8 cellular contexts compared by ENCODE assay signal in the genomic region with DNA sequence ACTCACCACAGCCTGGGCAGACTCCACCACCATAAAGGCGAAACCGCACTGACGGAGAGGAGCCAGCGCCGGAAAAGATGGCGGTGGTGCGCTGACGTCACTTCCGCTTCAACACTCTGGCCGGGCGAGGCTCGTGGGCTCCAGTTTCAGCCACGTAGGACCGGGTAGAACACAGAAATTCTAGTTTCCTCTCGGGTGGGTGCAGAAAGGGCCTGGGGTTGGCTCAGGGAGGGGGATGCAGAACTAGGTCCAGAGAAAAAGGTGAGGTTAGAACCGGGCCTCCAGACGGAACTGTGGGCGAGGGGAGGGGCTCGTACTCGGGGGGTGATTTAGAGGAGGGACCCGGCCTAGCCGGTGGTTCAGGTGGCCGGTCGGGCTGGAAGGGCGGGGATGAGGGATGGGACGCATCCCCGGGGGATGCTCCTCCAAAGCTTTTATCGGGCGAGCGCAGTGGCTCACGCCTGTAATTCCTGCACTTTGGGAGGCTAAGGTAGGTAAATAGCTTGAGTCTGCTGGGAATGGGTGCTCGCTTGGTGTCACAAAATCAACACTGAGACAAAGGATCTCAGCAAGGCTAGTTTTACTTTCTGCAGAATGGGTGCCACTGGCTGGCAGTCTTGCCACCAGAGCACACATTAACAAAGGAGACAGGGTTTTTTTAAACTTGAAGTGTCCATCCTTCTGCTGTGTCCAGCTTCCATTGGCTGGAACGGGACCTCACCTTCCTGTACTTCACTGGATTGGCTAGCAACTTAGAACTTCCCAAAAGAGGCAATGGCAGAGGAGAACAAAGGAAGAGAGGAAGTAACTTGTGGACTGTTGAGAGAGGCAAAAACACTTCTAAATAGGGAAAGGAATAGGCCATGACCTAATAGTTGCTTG. TPM values are rescaled to one million over a fixed set of nuclear protein-coding genes. Genes with fewer than 3 reads are reported as not detected.
DNase-seq lines count a peak whose midpoint lies in the region; ATAC-seq and TF ChIP-seq lines count a peak whose summit lies in the region.

ZNF561 (minus strand) TSS at position 77 of the 882 bp plus-strand sequence. CDS start 1,776 bp downstream, outside the sequence.

- peak within 1 kb of the TSS; percentile 100 for H3K27ac Mint-ChIP-seq in progenitor cell of endocrine pancreas

- no peaks in the 10 kb centered on the region for H3K27me3 Mint-ChIP-seq in progenitor cell of endocrine pancreas

- H3K4me1 ChIP-seq in left ventricle myocardium inferior (peaks cover 36% of the 10 kb centered on the region), upper lobe of right lung (peaks cover 16% of the 10 kb centered on the region)

- DNase-seq in GM06990 (ENCODE audit: extremely low read depth, insufficient read length): peak; percentile 89
- peak; percentile 80 for DNase-seq in NCI-H146 (lab: John Stamatoyannopoulos, UW)
- DNase-seq in amniotic epithelial cell (ENCODE audit: low read depth): peak; percentile 83
- DNase-seq in left ventricle myocardium inferior: peak; percentile 86
- peak; percentile 65 for DNase-seq in progenitor cell of endocrine pancreas (ENCODE audit: low spot score, unreplicated experiment)
- peak; percentile 92 for DNase-seq in upper lobe of right lung

- TF ChIP-seq CTCF in GM06990 (IDR thresholded peaks at IDR 0.05; ENCODE audit: insufficient read depth, low read length, poor library complexity, severe bottlenecking): no peak
- no peak for TF ChIP-seq CTCF in left ventricle myocardium inferior (IDR thresholded peaks at IDR 0.05; ENCODE audit: borderline replicate concordance)
- no peak for TF ChIP-seq CTCF in progenitor cell of endocrine pancreas (IDR thresholded peaks at IDR 0.05; ENCODE audit: unreplicated experiment)
- no peak for TF ChIP-seq CTCF in upper lobe of right lung (IDR thresholded peaks at IDR 0.05)

- peaks cover 4% of the 10 kb centered on the region for H3K36me3 ChIP-seq in GM06990 (ENCODE audit: control insufficient read depth, insufficient read depth, low read length)
- H3K36me3 ChIP-seq in left ventricle myocardium inferior: peaks cover 32% of the 10 kb centered on the region
- peaks cover 31% of the 10 kb centered on the region for H3K36me3 ChIP-seq in upper lobe of right lung

- no peaks in the 10 kb centered on the region for H3K27me3 ChIP-seq in GM06990 (replicated peaks; ENCODE audit: control insufficient read depth, insufficient read depth, low read length)
- H3K27me3 ChIP-seq in left ventricle myocardium inferior (ENCODE audit: low read depth): no peaks in the 10 kb centered on the region
- no peaks in the 10 kb centered on the region for H3K27me3 ChIP-seq in upper lobe of right lung

- H3K27ac ChIP-seq in left ventricle myocardium inferior (replicated peaks): peak within 1 kb of the TSS; percentile 95
- peak within 1 kb of the TSS; percentile 93 for H3K27ac ChIP-seq in upper lobe of right lung

- H3K4me3 ChIP-seq in GM06990 (replicated peaks; ENCODE audit: low read depth, low read length) (peak within 1 kb of the TSS; percentile 100), left ventricle myocardium inferior (peak within 1 kb of the TSS; percentile 87), upper lobe of right lung (peak within 1 kb of the TSS; percentile 96)

- peak; percentile 83 for ATAC-seq in HG02678 (IDR thresholded peaks at IDR 0.05; ENCODE audit: unreplicated experiment)
- peak; percentile 95 for ATAC-seq in upper lobe of right lung

- peaks cover 8% of the 10 kb centered on the region for H3K9me3 Mint-ChIP-seq in progenitor cell of endocrine pancreas (ENCODE audit: low read depth)

- no peaks in the 10 kb centered on the region for H3K9me3 ChIP-seq in left ventricle myocardium inferior (replicated peaks)
- no peaks in the 10 kb centered on the region for H3K9me3 ChIP-seq in upper lobe of right lung

- peak within 1 kb of the TSS; percentile 98 for H3K4me3 Mint-ChIP-seq in progenitor cell of endocrine pancreas (ENCODE audit: low read depth)

- peaks cover 20% of the 10 kb centered on the region for H3K4me1 Mint-ChIP-seq in progenitor cell of endocrine pancreas (ENCODE audit: low read depth)

- H3K36me3 Mint-ChIP-seq in progenitor cell of endocrine pancreas (ENCODE audit: insufficient read depth): peaks cover 30% of the 10 kb centered on the region

- intact Hi-C loops in T-helper 1 cell treated with Interleukin-12 subunit alpha and Interleukin-12 subunit beta and Interleukin-4 antibody, amounts not matched to agents 30 ng/mL and 1 ng/mL, for 36 hours (cut with micrococcal nuclease): loop anchor here (1.0 to 5.0 kb wide), 12 partner anchors 37 to 481 kb away; partner anchors contain the start of genes FBXL12, PIN1, ZNF121 and ZNF266
- intact Hi-C loops in left ventricle myocardium inferior (cut with micrococcal nuclease): no loop called here
- intact Hi-C loops in upper lobe of right lung (cut with DNase I): loop anchor here (10.0 kb wide), 1 partner anchor 183 kb away; no protein-coding TSS in a partner anchor

RNA-seq across cellular contexts. Expression of gene ZNF561, which starts in this region (rescaled TPM):
- 32.7 and 32.9 TPM in 2 replicates for total RNA-seq in T-helper 1 cell treated with Interleukin-12 subunit alpha and Interleukin-12 subunit beta and Interleukin-4 antibody, amounts not matched to agents 30 ng/mL and 1 ng/mL, for 36 hours
- 17.8 TPM for total RNA-seq in left ventricle myocardium inferior
- 84.9 and 90.1 TPM in 2 replicates for total RNA-seq in progenitor cell of endocrine pancreas
- total RNA-seq in upper lobe of right lung: 34.7 TPM

Comparison
In these comparisons a context has a peak if more than half of its experiments do, and no peak if none do; other contexts are left out.
1. Peak in every context shown above with its lines: DNase-seq, ATAC-seq, H3K4me3 ChIP-seq and H3K27ac ChIP-seq.